9 cellular contexts compared by ENCODE assay signal in genomic region chr1:1351511-1352427, GRCh38. TPM values are rescaled to one million over a fixed set of nuclear protein-coding genes. Genes with fewer than 3 reads are reported as not detected.
DNase-seq lines count a peak whose midpoint lies in the region; ATAC-seq and TF ChIP-seq lines count a peak whose summit lies in the region.
"Had no signal": no experiment of that assay in that cellular context is flagged by ENCODE, and none has a peak within 500 bp of the region (broad histone marks: within the 10 kb centered on the region; RNA-seq: fewer than 3 reads in every experiment).

No MANE protein-coding gene starts in this region.

- H3K4me3 ChIP-seq in iPS-18a (ENCODE audit: low read length): peak overlapping the region; percentile 30
- peak overlapping the region in 1 of 4 donors; percentile 22 for H3K4me3 ChIP-seq in stomach

- no peak for TF ChIP-seq EP300 in stomach (IDR thresholded peaks at IDR 0.05)

- TF ChIP-seq POLR2A in stomach (IDR thresholded peaks at IDR 0.05): no peak

- no peak overlapping the region for H3K27ac ChIP-seq in iPS-18a (ENCODE audit: low read length)
- peak overlapping the region in 4 of 5 donors; percentile 50 to 72 (median 63) for H3K27ac ChIP-seq in stomach

- no peak for ATAC-seq in GM21825 (IDR thresholded peaks at IDR 0.05; ENCODE audit: unreplicated experiment)

- peaks cover 5% of the 10 kb centered on the region for H3K4me1 Mint-ChIP-seq in activated naive CD8-positive, alpha-beta T cell treated with anti-CD3 and anti-CD28 coated beads for 36 hours

- 45 to 70% (median 65%) methylated on average over 23 to 29 of the region's 29 CpGs for WGBS in stomach, 5 donors

- no peaks in the 10 kb centered on the region for H3K36me3 Mint-ChIP-seq in activated naive CD8-positive, alpha-beta T cell treated with anti-CD3 and anti-CD28 coated beads for 36 hours

- no peak for TF ChIP-seq CTCF in stomach (IDR thresholded peaks at IDR 0.05)

- intact Hi-C loops in stomach (cut with DNase I; ENCODE audit: low total_unique reads): no loop called here

- DNase-seq in NCI-H748 (lab: John Stamatoyannopoulos, UW; ENCODE audit: unreplicated experiment): peak; percentile 20
- no peak for DNase-seq in NCI-H748 treated with DMSO at 0.1 percent for 48 hours (lab: John Stamatoyannopoulos, UW)
- DNase-seq in activated naive CD8-positive, alpha-beta T cell treated with anti-CD3 and anti-CD28 coated beads for 36 hours: no peak
- DNase-seq in stomach: no peak
- no peak for DNase-seq in germinal center (ENCODE audit: low spot score)
- DNase-seq in NCI-H2196 treated with DMSO at 0.1 percent for 48 hours (lab: John Stamatoyannopoulos, UW; ENCODE audit: unreplicated experiment): no peak
- DNase-seq: stimulated activated CD4-positive, alpha-beta T cell treated with anti-CD3 and anti-CD28 coated beads, Interleukin-15, amount 100 ng/mL, for 24 hours had no signal

- peak overlapping the region; percentile 52 for H3K4me3 Mint-ChIP-seq in activated naive CD8-positive, alpha-beta T cell treated with anti-CD3 and anti-CD28 coated beads for 36 hours

- H3K27me3 Mint-ChIP-seq in activated naive CD8-positive, alpha-beta T cell treated with anti-CD3 and anti-CD28 coated beads for 36 hours: peaks cover 19% of the 10 kb centered on the region

- no peaks in the 10 kb centered on the region for H3K9me3 Mint-ChIP-seq in activated naive CD8-positive, alpha-beta T cell treated with anti-CD3 and anti-CD28 coated beads for 36 hours

- H3K27ac Mint-ChIP-seq in activated naive CD8-positive, alpha-beta T cell treated with anti-CD3 and anti-CD28 coated beads for 36 hours: no peak overlapping the region

- H3K36me3 ChIP-seq in iPS-18a (ENCODE audit: control insufficient read depth, low read depth, low read length) (no peaks in the 10 kb centered on the region), stomach (peaks cover 0 to 23% (median 8%) of the 10 kb centered on the region in 4 donors)

- H3K9ac ChIP-seq in iPS-18a (ENCODE audit: low read length): no peak overlapping the region

- H3K27me3 ChIP-seq in iPS-18a (ENCODE audit: control insufficient read depth, insufficient read depth, low read length): peaks cover 35% of the 10 kb centered on the region
- H3K27me3 ChIP-seq in stomach: peaks cover 0 to 54% (median 36%) of the 10 kb centered on the region in 3 donors

- H3K9me3 ChIP-seq in iPS-18a (ENCODE audit: control insufficient read depth, low read depth, low read length) (no peaks in the 10 kb centered on the region), stomach (no peaks in the 10 kb centered on the region)

- peaks cover 22% of the 10 kb centered on the region for H3K4me1 ChIP-seq in iPS-18a (ENCODE audit: control insufficient read depth, low read depth, low read length)
- peaks cover 63 to 73% (median 72%) of the 10 kb centered on the region in 4 donors for H3K4me1 ChIP-seq in stomach

RNA-seq across cellular contexts. Expression of gene DVL1, which starts 2.6 kb away (rescaled TPM):
- total RNA-seq in activated naive CD8-positive, alpha-beta T cell treated with anti-CD3 and anti-CD28 coated beads for 36 hours: 10 to 100 TPM; 26.8 to 29.0 TPM
- total RNA-seq in stomach: 100 to 1,000 TPM in 3 of 5 donors, 10 to 100 TPM in 2; 41.3 to 229 (median 143) TPM
- polyA plus RNA-seq in stomach: 10 to 100 TPM; 47.4 to 80.4 (median 64.0) TPM

RNA-seq across cellular contexts. Expression of gene MXRA8, which starts 6.6 kb away (rescaled TPM):
- under 1 TPM; 0.50 to 0.97 TPM for total RNA-seq in activated naive CD8-positive, alpha-beta T cell treated with anti-CD3 and anti-CD28 coated beads for 36 hours
- total RNA-seq in stomach: 100 to 1,000 TPM in 2 of 5 donors, 10 to 100 TPM in 3; 28.8 to 203 (median 65.6) TPM
- 10 to 100 TPM; 23.3 to 33.8 (median 23.6) TPM for polyA plus RNA-seq in stomach

RNA-seq across cellular contexts. Expression of gene TAS1R3, which starts 20.7 kb away (rescaled TPM):
- under 1 TPM; 0.06 to 0.20 TPM for total RNA-seq in activated naive CD8-positive, alpha-beta T cell treated with anti-CD3 and anti-CD28 coated beads for 36 hours
- total RNA-seq in stomach: 10 to 100 TPM in 1 of 5 donors, under 1 TPM in 2, not detected in 2; 0.37 to 11.7 (median 0.43) TPM
- under 1 TPM in 2 of 3 donors, not detected in 1; 0.10 to 0.31 TPM for polyA plus RNA-seq in stomach

RNA-seq across cellular contexts. Expression of gene AURKAIP1, which starts 23.2 kb away (rescaled TPM):
- total RNA-seq in activated naive CD8-positive, alpha-beta T cell treated with anti-CD3 and anti-CD28 coated beads for 36 hours: 100 to 1,000 TPM; 143 to 144 TPM
- total RNA-seq in stomach: 100 to 1,000 TPM in 3 of 5 donors, 10 to 100 TPM in 2; 50.9 to 146 (median 104) TPM
- polyA plus RNA-seq in stomach: 100 to 1,000 TPM; 244 to 281 (median 259) TPM

RNA-seq across cellular contexts. Expression of gene CPTP, which starts 27.2 kb away (rescaled TPM):
- 10 to 100 TPM; 12.2 to 13.7 TPM for total RNA-seq in activated naive CD8-positive, alpha-beta T cell treated with anti-CD3 and anti-CD28 coated beads for 36 hours
- total RNA-seq in stomach: 100 to 1,000 TPM in 1 of 5 donors, 10 to 100 TPM in 2, 1 to 10 TPM in 2; 6.6 to 226 (median 12.3) TPM
- polyA plus RNA-seq in stomach: 10 to 100 TPM; 17.3 to 49.1 (median 28.4) TPM

Comparison
In these comparisons a context has a peak if more than half of its experiments do, and no peak if none do; other contexts are left out.
1. RNA of gene MXRA8, which starts 6.6 kb away (total RNA-seq): 28.8 to 203 TPM in stomach; 0.50 to 0.97 TPM in activated naive CD8-positive, alpha-beta T cell treated with anti-CD3 and anti-CD28 coated beads for 36 hours; every median in the first group is over 10 times any median in the second.